Comparison of ENCODE assay signal across 25 cellular contexts in the genomic region with DNA sequence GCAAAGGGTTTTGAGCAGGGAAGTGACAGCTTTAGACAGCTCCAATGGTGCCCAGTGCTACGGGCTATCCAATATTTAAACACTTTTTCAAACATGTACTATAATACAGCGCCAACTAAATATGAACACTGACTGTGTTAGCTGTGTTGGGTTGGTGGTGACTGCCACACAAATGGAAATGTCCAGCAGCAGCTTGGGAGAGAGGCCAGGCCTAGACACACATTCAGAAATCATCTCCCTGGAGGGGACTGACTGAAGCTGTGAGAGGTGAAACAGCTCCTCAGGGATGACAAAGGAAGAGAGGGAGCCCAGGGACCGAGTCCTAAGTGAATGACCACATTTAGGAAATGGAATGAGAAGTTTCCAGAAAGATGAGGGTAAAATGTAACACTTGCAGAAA.
DNase-seq lines count a peak whose midpoint lies in the region; ATAC-seq and TF ChIP-seq lines count a peak whose summit lies in the region.
"Had no signal": no experiment of that assay in that cellular context is flagged by ENCODE, and none has a peak within 500 bp of the region (broad histone marks: within the 10 kb centered on the region; RNA-seq: fewer than 3 reads in every experiment).

No MANE protein-coding gene starts in this region.

- H3K9me3 Mint-ChIP-seq in GM23338 (no peaks in the 10 kb centered on the region; the same call in 2 of the 3 replicates), mesothelial cell of epicardium (no peaks in the 10 kb centered on the region)

- POLR2A ChIA-PET in SK-N-SH (lab: Yijun Ruan, JAX) = interaction anchor here (0.5 kb wide), 1 partner anchor 10 kb away, joined by 5 read pairs; no protein-coding TSS in a partner anchor

- peaks cover 32 to 48% of the 10 kb centered on the region in 2 experiments for H3K4me1 ChIP-seq in SK-N-SH (ENCODE audit: control insufficient read depth in 1 of 2, insufficient read depth in 2 of 2, low read depth in 1 of 2, low read length in 1 of 2)
- H3K4me1 ChIP-seq in GM23338 (ENCODE audit: insufficient read depth) = peaks cover 76% of the 10 kb centered on the region
- peaks cover 20 to 45% of the 10 kb centered on the region in 2 donors for H3K4me1 ChIP-seq in adrenal gland (replicated peaks in 1 of 2)

- H3K27me3 Mint-ChIP-seq in GM23338 (ENCODE audit: insufficient read depth, low read depth, poor library complexity) = peaks cover 9% of the 10 kb centered on the region
- H3K27me3 Mint-ChIP-seq in mesothelial cell of epicardium (ENCODE audit: low read depth) = no peaks in the 10 kb centered on the region

- H3K27ac ChIP-seq in SK-N-SH (ENCODE audit: low read depth in 2 of 2, low read length in 1 of 2) (peak overlapping the region; percentile 3 to 13; a peak in 3 of 4 replicates), GM23338 (ENCODE audit: low read depth) (peak overlapping the region; percentile 60), adrenal gland (peak overlapping the region in 3 of 5 donors; percentile 12 to 64 (median 55))
- H3K27ac ChIP-seq: 22Rv1, stomach, transverse colon had no signal

- ATAC-seq in SK-N-SH treated with all-trans-retinoic acid at 6 μM for 48 hours (no peak), GM23338 (peak; percentile 34)

- TF ChIP-seq CTCF in SK-N-SH (IDR thresholded peaks at IDR 0.05) (no peak), GM23338 (conservative IDR thresholded peaks at IDR 0.05; ENCODE audit: low read depth in 2 of 2) (no peak), adrenal gland (IDR thresholded peaks at IDR 0.05) (no peak), mesothelial cell of epicardium (IDR thresholded peaks at IDR 0.05; ENCODE audit: unreplicated experiment) (no peak), GM13977 (IDR thresholded peaks at IDR 0.05; ENCODE audit: extremely low read depth, insufficient read depth, missing control alignments) (no peak)

- no peak for TF ChIP-seq POLR2A in adrenal gland (IDR thresholded peaks at IDR 0.05)

- CTCF ChIA-PET in SK-N-SH (lab: Yijun Ruan, JAX) = interaction anchor here (1.0 to 8.9 kb wide), 6 partner anchors 7 to 178 kb away, joined by 3 to 54 read pairs (median 26); no protein-coding TSS in a partner anchor

- TF ChIP-seq RAD21 in SK-N-SH (IDR thresholded peaks at IDR 0.05; ENCODE audit: low read length) = no peak

- H3K4me3 ChIP-seq in SK-N-SH (ENCODE audit: low read depth in 2 of 2, low read length in 1 of 2) (no peak overlapping the region), GM23338 (no peak overlapping the region), adrenal gland (no peak overlapping the region), MG63 (no peak overlapping the region)
- H3K4me3 ChIP-seq: dorsolateral prefrontal cortex, HAP-1, stomach, transverse colon had no signal

- no peaks in the 10 kb centered on the region for H3K27me3 ChIP-seq in SK-N-SH (ENCODE audit: insufficient read depth)
- H3K27me3 ChIP-seq in GM23338 (ENCODE audit: insufficient read depth) = no peaks in the 10 kb centered on the region
- H3K27me3 ChIP-seq in adrenal gland = no peaks in the 10 kb centered on the region
- no peaks in the 10 kb centered on the region for H3K27me3 ChIP-seq in MG63
- H3K27me3 ChIP-seq: dorsolateral prefrontal cortex, stomach, transverse colon had no signal

- H3K4me1 Mint-ChIP-seq in GM23338 (peaks cover 79% of the 10 kb centered on the region), mesothelial cell of epicardium (peaks cover 31% of the 10 kb centered on the region)

- H3K36me3 Mint-ChIP-seq in GM23338 (ENCODE audit: low read depth) (peaks cover 37% of the 10 kb centered on the region), mesothelial cell of epicardium (peaks cover 15% of the 10 kb centered on the region)

- no peak for TF ChIP-seq EP300 in SK-N-SH (IDR thresholded peaks at IDR 0.05; ENCODE audit: borderline replicate concordance in 1 of 2, low read depth in 1 of 2, low read length in 1 of 2)

- H3K4me2 ChIP-seq in SK-N-SH (no peak overlapping the region), GM23338 (peak overlapping the region; percentile 62)

- H3K36me3 ChIP-seq in SK-N-SH (replicated peaks in 1 of 2; ENCODE audit: control insufficient read depth in 1 of 2, insufficient read depth in 2 of 2, low read length in 1 of 2) (peaks cover 51 to 58% of the 10 kb centered on the region in 2 experiments), GM23338 (ENCODE audit: insufficient read depth) (0 out of 2 replicates have a peak, but pooled peaks cover 3% of the 10 kb centered on the region), adrenal gland (replicated peaks in 1 of 2) (peaks cover 0 to 56% of the 10 kb centered on the region in 2 donors), MG63 (peaks cover 27% of the 10 kb centered on the region)

- DNase-seq in SK-N-SH = no peak
- no peak for DNase-seq in GM23338 (ENCODE audit: low spot score)
- DNase-seq in adrenal gland = no peak
- DNase-seq in mesothelial cell of epicardium (ENCODE audit: low spot score in 2 of 2, unreplicated experiment in 2 of 2) = no peak
- no peak for DNase-seq in MG63
- no peak for DNase-seq in SW480 (ENCODE audit: low spot score)
- no peak for DNase-seq in GM13977 (ENCODE audit: low spot score)
- DNase-seq: activated CD4-positive, alpha-beta T cell treated with anti-CD3 and anti-CD28 coated beads for 48 hours; activated effector memory CD4-positive, alpha-beta T cell treated with Interleukin-2 at 50 U/mL for 16 hours; AML-193; amygdala; caudate nucleus; dorsolateral prefrontal cortex; NCI-H1694 treated with DMSO at 0.1 percent for 48 hours; NCI-H2227 treated with DMSO at 0.1 percent for 48 hours; NCI-H82; right cardiac atrium; SHP77; stimulated activated CD4-positive, alpha-beta T cell treated with anti-CD3 and anti-CD28 coated beads, Interleukin-4, amount 100 ng/mL, for 4 hours; stomach; transverse colon had no signal

- H3K9me2 ChIP-seq in SK-N-SH (no peaks in the 10 kb centered on the region), GM23338 (ENCODE audit: insufficient read depth) (no peaks in the 10 kb centered on the region)

- H3K27ac Mint-ChIP-seq in GM23338 (peak overlapping the region; percentile 79), mesothelial cell of epicardium (peak overlapping the region; percentile 24)

- H3K79me2 ChIP-seq in SK-N-SH (ENCODE audit: insufficient read depth) = peaks cover 37% of the 10 kb centered on the region
- peaks cover 5% of the 10 kb centered on the region; the same call in 1 of the 2 replicates for H3K79me2 ChIP-seq in GM23338 (replicated peaks; ENCODE audit: insufficient read depth)

- WGBS in SK-N-SH (ENCODE audit: low lambda C conversion rate) = 93% methylated on average over 3 of the region's 3 CpGs
- 86 to 92% (median 88%) methylated on average over 3 of the region's 3 CpGs for WGBS in adrenal gland, 4 donors

- H4K20me1 ChIP-seq in SK-N-SH (ENCODE audit: insufficient read depth) (no peaks in the 10 kb centered on the region), GM23338 (replicated peaks; ENCODE audit: insufficient read depth) (no peaks in the 10 kb centered on the region)

- H3K9ac ChIP-seq in SK-N-SH = no peak overlapping the region
- H3K9ac ChIP-seq: KMS-11 had no signal

- H2AFZ ChIP-seq in SK-N-SH (ENCODE audit: low read depth) (no peak overlapping the region), GM23338 (no peak overlapping the region)

- in situ Hi-C loops in GM13977 (cut with MboI; ENCODE audit: low pct_unique_long_range_greater_than_20kb, low sequenced_read_pairs, unreplicated experiment) = no loop called here

- intact Hi-C loops in adrenal gland (cut with DNase I) = loop anchor here (10.0 kb wide), 2 partner anchors 108 to 118 kb away; a partner anchor contains a TSS

- H3F3A ChIP-seq in SK-N-SH (replicated peaks; ENCODE audit: insufficient read depth) = peaks cover 39% of the 10 kb centered on the region
- 0 out of 2 replicates have a peak, but pooled peaks cover 6% of the 10 kb centered on the region for H3F3A ChIP-seq in GM23338 (replicated peaks; ENCODE audit: low read depth)

- H3K9me3 ChIP-seq in SK-N-SH (no peaks in the 10 kb centered on the region), adrenal gland (replicated peaks in 1 of 3) (no peaks in the 10 kb centered on the region), MG63 (no peaks in the 10 kb centered on the region)
- H3K9me3 ChIP-seq: HAP-1, stomach, transverse colon had no signal

- H3K4me3 Mint-ChIP-seq in GM23338 = peak overlapping the region; percentile 1; the same call in 1 of the 3 replicates
- H3K4me3 Mint-ChIP-seq in mesothelial cell of epicardium = no peak overlapping the region

TF ChIP-seq in SK-N-SH, 30 proteins besides CTCF, POLR2A, EP300 and RAD21 (continues in another document):
- TF ChIP-seq, protein P1, sequence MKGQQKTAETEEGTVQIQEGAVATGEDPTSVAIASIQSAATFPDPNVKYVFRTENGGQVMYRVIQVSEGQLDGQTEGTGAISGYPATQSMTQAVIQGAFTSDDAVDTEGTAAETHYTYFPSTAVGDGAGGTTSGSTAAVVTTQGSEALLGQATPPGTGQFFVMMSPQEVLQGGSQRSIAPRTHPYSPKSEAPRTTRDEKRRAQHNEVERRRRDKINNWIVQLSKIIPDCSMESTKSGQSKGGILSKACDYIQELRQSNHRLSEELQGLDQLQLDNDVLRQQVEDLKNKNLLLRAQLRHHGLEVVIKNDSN (IDR thresholded peaks at IDR 0.05; ENCODE audit: borderline replicate concordance, low read depth) = no peak
- no peak for TF ChIP-seq POLR2AphosphoS5 (IDR thresholded peaks at IDR 0.05; ENCODE audit: low read depth, low read length)

TF ChIP-seq in SK-N-SH treated with all-trans-retinoic acid at 6 μM for 48 hours, 23 proteins besides CTCF, POLR2A, EP300 and RAD21 (continues in another document):
- TF ChIP-seq SNAI2 (CRISPR knock-in tag; IDR thresholded peaks at IDR 0.05) (no peak), ZC3H10 (CRISPR knock-in tag; IDR thresholded peaks at IDR 0.05) (no peak), ARNTL (CRISPR knock-in tag; IDR thresholded peaks at IDR 0.05; ENCODE audit: borderline replicate concordance, low read depth) (no peak), BACH2 (CRISPR knock-in tag; IDR thresholded peaks at IDR 0.05; ENCODE audit: borderline replicate concordance) (no peak), ZNF565 (CRISPR knock-in tag; conservative IDR thresholded peaks at IDR 0.05; ENCODE audit: low read depth) (no peak)

TF ChIP-seq in GM23338, 12 proteins besides CTCF, POLR2A, EP300 and RAD21 (continues in another document):
- TF ChIP-seq, protein P2, sequence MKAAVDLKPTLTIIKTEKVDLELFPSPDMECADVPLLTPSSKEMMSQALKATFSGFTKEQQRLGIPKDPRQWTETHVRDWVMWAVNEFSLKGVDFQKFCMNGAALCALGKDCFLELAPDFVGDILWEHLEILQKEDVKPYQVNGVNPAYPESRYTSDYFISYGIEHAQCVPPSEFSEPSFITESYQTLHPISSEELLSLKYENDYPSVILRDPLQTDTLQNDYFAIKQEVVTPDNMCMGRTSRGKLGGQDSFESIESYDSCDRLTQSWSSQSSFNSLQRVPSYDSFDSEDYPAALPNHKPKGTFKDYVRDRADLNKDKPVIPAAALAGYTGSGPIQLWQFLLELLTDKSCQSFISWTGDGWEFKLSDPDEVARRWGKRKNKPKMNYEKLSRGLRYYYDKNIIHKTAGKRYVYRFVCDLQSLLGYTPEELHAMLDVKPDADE (IDR thresholded peaks at IDR 0.05) = no peak
- no peak for TF ChIP-seq ZNF331 (CRISPR knock-in tag; IDR thresholded peaks at IDR 0.05; ENCODE audit: low read depth)

Comparison
In these comparisons a context has a peak if more than half of its experiments do, and no peak if none do; other contexts are left out.
1. H3K27ac ChIP-seq: peak in every context shown above with its lines; median percentile 60 in GM23338; 55 in adrenal gland; 8 in SK-N-SH.